ENCODE assay signal across 8 cellular contexts in genomic region chr12:116547955-116548471, GRCh38. TPM values are rescaled to one million over a fixed set of nuclear protein-coding genes. Genes with fewer than 3 reads are reported as not detected.
A peak's percentile ranks its signal among the peaks of the same experiment; 100 is the strongest.
DNase-seq lines count a peak whose midpoint lies in the region; ATAC-seq and TF ChIP-seq lines count a peak whose summit lies in the region.

No MANE protein-coding gene starts in this region.

- peak; percentile 80 for ATAC-seq in GM21528 (IDR thresholded peaks at IDR 0.05; ENCODE audit: low FRiP score, unreplicated experiment)
- ATAC-seq in WTC11, result no peak

- no peak overlapping the region for H3K27ac Mint-ChIP-seq in WTC11

- peak; percentile 35 for DNase-seq in EH (ENCODE audit: low read depth)
- peak; percentile 77 for DNase-seq in KG1 (lab: John Stamatoyannopoulos, UW)
- DNase-seq in fibroblast of mammary gland (ENCODE audit: low read depth), result peak; percentile 34
- no peak for DNase-seq in amniotic stem cell (lab: John Stamatoyannopoulos, UW)
- DNase-seq in EL, result no peak
- no peak for DNase-seq in WTC11 (ENCODE audit: low spot score)
- no peak for DNase-seq in OCI-M2 (lab: John Stamatoyannopoulos, UW; ENCODE audit: unreplicated experiment)

- no peaks in the 10 kb centered on the region for H3K9me3 Mint-ChIP-seq in WTC11

- H3K27me3 Mint-ChIP-seq in WTC11 (ENCODE audit: low read depth), result no peaks in the 10 kb centered on the region

- no peak overlapping the region for H3K4me3 ChIP-seq in fibroblast of mammary gland (ENCODE audit: control insufficient read depth, low read depth, low read length)

- H3K36me3 Mint-ChIP-seq in WTC11, result no peaks in the 10 kb centered on the region

- no peak overlapping the region for H3K4me3 Mint-ChIP-seq in WTC11

- POLR2A ChIA-PET in WTC11 (lab: Charles Lee), result no interaction called here

- TF ChIP-seq CTCF in fibroblast of mammary gland (conservative IDR thresholded peaks at IDR 0.05; ENCODE audit: control insufficient read depth, insufficient read depth, low read depth, low read length) (no peak), WTC11 (IDR thresholded peaks at IDR 0.05) (no peak)

- CTCF ChIA-PET in WTC11 (lab: Charles Lee), result no interaction called here

- H3K4me1 Mint-ChIP-seq in WTC11, result peaks cover 18% of the 10 kb centered on the region

TF ChIP-seq in WTC11, 78 proteins besides CTCF, POLR2A, EP300 and RAD21:
- TF ChIP-seq, protein P1, sequence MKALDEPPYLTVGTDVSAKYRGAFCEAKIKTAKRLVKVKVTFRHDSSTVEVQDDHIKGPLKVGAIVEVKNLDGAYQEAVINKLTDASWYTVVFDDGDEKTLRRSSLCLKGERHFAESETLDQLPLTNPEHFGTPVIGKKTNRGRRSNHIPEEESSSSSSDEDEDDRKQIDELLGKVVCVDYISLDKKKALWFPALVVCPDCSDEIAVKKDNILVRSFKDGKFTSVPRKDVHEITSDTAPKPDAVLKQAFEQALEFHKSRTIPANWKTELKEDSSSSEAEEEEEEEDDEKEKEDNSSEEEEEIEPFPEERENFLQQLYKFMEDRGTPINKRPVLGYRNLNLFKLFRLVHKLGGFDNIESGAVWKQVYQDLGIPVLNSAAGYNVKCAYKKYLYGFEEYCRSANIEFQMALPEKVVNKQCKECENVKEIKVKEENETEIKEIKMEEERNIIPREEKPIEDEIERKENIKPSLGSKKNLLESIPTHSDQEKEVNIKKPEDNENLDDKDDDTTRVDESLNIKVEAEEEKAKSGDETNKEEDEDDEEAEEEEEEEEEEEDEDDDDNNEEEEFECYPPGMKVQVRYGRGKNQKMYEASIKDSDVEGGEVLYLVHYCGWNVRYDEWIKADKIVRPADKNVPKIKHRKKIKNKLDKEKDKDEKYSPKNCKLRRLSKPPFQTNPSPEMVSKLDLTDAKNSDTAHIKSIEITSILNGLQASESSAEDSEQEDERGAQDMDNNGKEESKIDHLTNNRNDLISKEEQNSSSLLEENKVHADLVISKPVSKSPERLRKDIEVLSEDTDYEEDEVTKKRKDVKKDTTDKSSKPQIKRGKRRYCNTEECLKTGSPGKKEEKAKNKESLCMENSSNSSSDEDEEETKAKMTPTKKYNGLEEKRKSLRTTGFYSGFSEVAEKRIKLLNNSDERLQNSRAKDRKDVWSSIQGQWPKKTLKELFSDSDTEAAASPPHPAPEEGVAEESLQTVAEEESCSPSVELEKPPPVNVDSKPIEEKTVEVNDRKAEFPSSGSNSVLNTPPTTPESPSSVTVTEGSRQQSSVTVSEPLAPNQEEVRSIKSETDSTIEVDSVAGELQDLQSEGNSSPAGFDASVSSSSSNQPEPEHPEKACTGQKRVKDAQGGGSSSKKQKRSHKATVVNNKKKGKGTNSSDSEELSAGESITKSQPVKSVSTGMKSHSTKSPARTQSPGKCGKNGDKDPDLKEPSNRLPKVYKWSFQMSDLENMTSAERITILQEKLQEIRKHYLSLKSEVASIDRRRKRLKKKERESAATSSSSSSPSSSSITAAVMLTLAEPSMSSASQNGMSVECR (CRISPR knock-in tag; IDR thresholded peaks at IDR 0.05; ENCODE audit: borderline replicate concordance), result no peak
- TF ChIP-seq FOXP1 (CRISPR knock-in tag; IDR thresholded peaks at IDR 0.05; ENCODE audit: borderline replicate concordance) (no peak), EMX1 (CRISPR knock-in tag; IDR thresholded peaks at IDR 0.05) (no peak), FOXK1 (CRISPR knock-in tag; IDR thresholded peaks at IDR 0.05) (no peak), ZNF416 (CRISPR knock-in tag; IDR thresholded peaks at IDR 0.05) (no peak), ZNF138 (CRISPR knock-in tag; conservative IDR thresholded peaks at IDR 0.05) (no peak), CBFB (CRISPR knock-in tag; IDR thresholded peaks at IDR 0.05; ENCODE audit: low read depth) (no peak), ELF4 (CRISPR knock-in tag; IDR thresholded peaks at IDR 0.05; ENCODE audit: low read depth) (no peak), SOX15 (CRISPR knock-in tag; IDR thresholded peaks at IDR 0.05) (no peak), CREM (CRISPR knock-in tag; IDR thresholded peaks at IDR 0.05) (no peak), ZNF219 (CRISPR knock-in tag; IDR thresholded peaks at IDR 0.05; ENCODE audit: borderline replicate concordance) (no peak), GTF2I (CRISPR knock-in tag; conservative IDR thresholded peaks at IDR 0.05) (no peak), ZNF232 (CRISPR knock-in tag; IDR thresholded peaks at IDR 0.05) (no peak), ESRRA (CRISPR knock-in tag; IDR thresholded peaks at IDR 0.05; ENCODE audit: borderline replicate concordance) (no peak), IRF1 (CRISPR knock-in tag; IDR thresholded peaks at IDR 0.05) (no peak)
- TF ChIP-seq, protein P2, sequence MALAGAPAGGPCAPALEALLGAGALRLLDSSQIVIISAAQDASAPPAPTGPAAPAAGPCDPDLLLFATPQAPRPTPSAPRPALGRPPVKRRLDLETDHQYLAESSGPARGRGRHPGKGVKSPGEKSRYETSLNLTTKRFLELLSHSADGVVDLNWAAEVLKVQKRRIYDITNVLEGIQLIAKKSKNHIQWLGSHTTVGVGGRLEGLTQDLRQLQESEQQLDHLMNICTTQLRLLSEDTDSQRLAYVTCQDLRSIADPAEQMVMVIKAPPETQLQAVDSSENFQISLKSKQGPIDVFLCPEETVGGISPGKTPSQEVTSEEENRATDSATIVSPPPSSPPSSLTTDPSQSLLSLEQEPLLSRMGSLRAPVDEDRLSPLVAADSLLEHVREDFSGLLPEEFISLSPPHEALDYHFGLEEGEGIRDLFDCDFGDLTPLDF (CRISPR knock-in tag; IDR thresholded peaks at IDR 0.05), result no peak
- TF ChIP-seq, protein P3, sequence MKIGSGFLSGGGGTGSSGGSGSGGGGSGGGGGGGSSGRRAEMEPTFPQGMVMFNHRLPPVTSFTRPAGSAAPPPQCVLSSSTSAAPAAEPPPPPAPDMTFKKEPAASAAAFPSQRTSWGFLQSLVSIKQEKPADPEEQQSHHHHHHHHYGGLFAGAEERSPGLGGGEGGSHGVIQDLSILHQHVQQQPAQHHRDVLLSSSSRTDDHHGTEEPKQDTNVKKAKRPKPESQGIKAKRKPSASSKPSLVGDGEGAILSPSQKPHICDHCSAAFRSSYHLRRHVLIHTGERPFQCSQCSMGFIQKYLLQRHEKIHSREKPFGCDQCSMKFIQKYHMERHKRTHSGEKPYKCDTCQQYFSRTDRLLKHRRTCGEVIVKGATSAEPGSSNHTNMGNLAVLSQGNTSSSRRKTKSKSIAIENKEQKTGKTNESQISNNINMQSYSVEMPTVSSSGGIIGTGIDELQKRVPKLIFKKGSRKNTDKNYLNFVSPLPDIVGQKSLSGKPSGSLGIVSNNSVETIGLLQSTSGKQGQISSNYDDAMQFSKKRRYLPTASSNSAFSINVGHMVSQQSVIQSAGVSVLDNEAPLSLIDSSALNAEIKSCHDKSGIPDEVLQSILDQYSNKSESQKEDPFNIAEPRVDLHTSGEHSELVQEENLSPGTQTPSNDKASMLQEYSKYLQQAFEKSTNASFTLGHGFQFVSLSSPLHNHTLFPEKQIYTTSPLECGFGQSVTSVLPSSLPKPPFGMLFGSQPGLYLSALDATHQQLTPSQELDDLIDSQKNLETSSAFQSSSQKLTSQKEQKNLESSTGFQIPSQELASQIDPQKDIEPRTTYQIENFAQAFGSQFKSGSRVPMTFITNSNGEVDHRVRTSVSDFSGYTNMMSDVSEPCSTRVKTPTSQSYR (CRISPR knock-in tag; IDR thresholded peaks at IDR 0.05), result no peak

RNA-seq across cellular contexts. Expression of gene MAP1LC3B2, which starts 11.2 kb away (rescaled TPM):
- total RNA-seq in WTC11 (2021), result 2.2 to 3.0 TPM (median 2.5 TPM) in 3 replicates

Comparison
In these comparisons a context has a peak if more than half of its experiments do, and no peak if none do; other contexts are left out.
1. DNase-seq: peak in EH (single experiment), KG1 (single experiment) and fibroblast of mammary gland (single experiment); none in amniotic stem cell (single experiment), EL (single experiment), WTC11 (single experiment) and OCI-M2 (single experiment).